6 cellular contexts compared by ENCODE assay signal in genomic region chr1:144536677-144537076, GRCh38. TPM values are rescaled to one million over a fixed set of nuclear protein-coding genes. Genes with fewer than 3 reads are reported as not detected.
"Had no signal": no experiment of that assay in that cellular context is flagged by ENCODE, and none has a peak within 500 bp of the region (broad histone marks: within the 10 kb centered on the region; RNA-seq: fewer than 3 reads in every experiment).

No MANE protein-coding gene starts in this region.

RNA-seq across cellular contexts. Expression of gene PPIAL4F, which starts 56.0 kb away (rescaled TPM):
- total RNA-seq: GM23248, H4, H7, HepG2, HFFc6, HT1080 had no signal
